ENCODE assay signal across 29 cellular contexts in genomic region chr18:28071199-28071598, GRCh38.
DNase-seq lines count a peak whose midpoint lies in the region; ATAC-seq and TF ChIP-seq lines count a peak whose summit lies in the region.
"Had no signal": no experiment of that assay in that cellular context is flagged by ENCODE, and none has a peak within 500 bp of the region (broad histone marks: within the 10 kb centered on the region; RNA-seq: fewer than 3 reads in every experiment).

No MANE protein-coding gene starts in this region.

- 0 out of 2 replicates have a peak overlapping the region, but pooled peaks have one; percentile 4 for H3K4me2 ChIP-seq in BLaER1

- H3K9ac ChIP-seq in BLaER1: no peak overlapping the region

- no peaks in the 10 kb centered on the region for H3K36me3 ChIP-seq in BLaER1
- no peaks in the 10 kb centered on the region for H3K36me3 ChIP-seq in right atrium auricular region
- H3K36me3 ChIP-seq: adrenal gland, spleen, tibial nerve had no signal

- peak overlapping the region in 4 of 5 experiments; percentile 5 to 60 (median 29) for H3K27ac Mint-ChIP-seq in brain
- peak overlapping the region; percentile 89 for H3K27ac Mint-ChIP-seq in nephron progenitor cell
- H3K27ac Mint-ChIP-seq: activated naive CD4-positive, alpha-beta T cell treated with anti-CD3 and anti-CD28 coated beads, Interleukin-2, amount 10 ng/mL, durations not matched to agents 7 days and 5 days; activated T-helper 17 cell treated with anti-CD3 and anti-CD28 coated beads, Interleukin-2, amount 50 U/mL, for 72 hours; immature natural killer cell; mesothelial cell of epicardium; naive B cell; T-cell had no signal

- H3K4me1 Mint-ChIP-seq in brain (peaks cover 80% of the 10 kb centered on the region), nephron progenitor cell (peaks cover 33% of the 10 kb centered on the region)
- H3K4me1 Mint-ChIP-seq: activated naive CD4-positive, alpha-beta T cell treated with anti-CD3 and anti-CD28 coated beads, Interleukin-2, amount 10 ng/mL, durations not matched to agents 7 days and 5 days; activated T-helper 17 cell treated with anti-CD3 and anti-CD28 coated beads, Interleukin-2, amount 50 U/mL, for 72 hours; immature natural killer cell; mesothelial cell of epicardium; naive B cell; T-cell had no signal

- no peaks in the 10 kb centered on the region for H4K20me1 ChIP-seq in BLaER1

- H3K4me1 ChIP-seq in BLaER1: peaks cover 6% of the 10 kb centered on the region
- H3K4me1 ChIP-seq in right atrium auricular region: peaks cover 0 to 18% of the 10 kb centered on the region in 2 donors
- H3K4me1 ChIP-seq: body of pancreas, spleen, tibial nerve had no signal

- H3K4me3 Mint-ChIP-seq in brain: no peak overlapping the region
- no peak overlapping the region for H3K4me3 Mint-ChIP-seq in nephron progenitor cell
- H3K4me3 Mint-ChIP-seq: activated naive CD4-positive, alpha-beta T cell treated with anti-CD3 and anti-CD28 coated beads, Interleukin-2, amount 10 ng/mL, durations not matched to agents 7 days and 5 days; activated T-helper 17 cell treated with anti-CD3 and anti-CD28 coated beads, Interleukin-2, amount 50 U/mL, for 72 hours; immature natural killer cell; mesothelial cell of epicardium; naive B cell; T-cell had no signal

- no peak overlapping the region for H3K4me3 ChIP-seq in BLaER1
- no peak overlapping the region for H3K4me3 ChIP-seq in right atrium auricular region
- H3K4me3 ChIP-seq: adrenal gland, body of pancreas, spleen, tibial nerve had no signal

- ATAC-seq in HG03521 (IDR thresholded peaks at IDR 0.05; ENCODE audit: unreplicated experiment): no peak
- no peak for ATAC-seq in GM19351 (IDR thresholded peaks at IDR 0.05; ENCODE audit: unreplicated experiment)
- ATAC-seq: activated T-helper 17 cell treated with anti-CD3 and anti-CD28 coated beads, Interleukin-2, amount 50 U/mL, for 72 hours; body of pancreas; left lobe of liver; T-cell had no signal

- H3K36me3 Mint-ChIP-seq in brain: peaks cover 15% of the 10 kb centered on the region
- H3K36me3 Mint-ChIP-seq in nephron progenitor cell (ENCODE audit: low read depth): peaks cover 29% of the 10 kb centered on the region
- H3K36me3 Mint-ChIP-seq: activated naive CD4-positive, alpha-beta T cell treated with anti-CD3 and anti-CD28 coated beads, Interleukin-2, amount 10 ng/mL, durations not matched to agents 7 days and 5 days; immature natural killer cell; naive B cell; T-cell had no signal

- no peak for DNase-seq in right atrium auricular region (ENCODE audit: low spot score)
- DNase-seq in nephron progenitor cell: no peak
- DNase-seq in islet precursor cell: no peak
- no peak for DNase-seq in NCI-H1694 (lab: John Stamatoyannopoulos, UW)
- DNase-seq: activated CD4-positive, alpha-beta T cell treated with anti-CD3 and anti-CD28 coated beads for 48 hours; activated naive CD4-positive, alpha-beta T cell treated with anti-CD3 and anti-CD28 coated beads, Interleukin-2, amount 10 ng/mL, durations not matched to agents 7 days and 5 days; adrenal gland; body of pancreas; DMS53; GDM1; immature natural killer cell; Karpas-422; naive B cell; NCI-H1436 treated with DMSO at 0.1 percent for 48 hours; NCI-H446; nucleus accumbens; spleen; stimulated activated CD4-positive, alpha-beta T cell treated with anti-CD3 and anti-CD28 coated beads, Interleukin-2, amount 100 ng/mL, for 48 hours; T-cell; WERI-Rb-1 had no signal

- TF ChIP-seq CTCF in brain (conservative IDR thresholded peaks at IDR 0.05) (no peak), right atrium auricular region (IDR thresholded peaks at IDR 0.05) (no peak), nephron progenitor cell (IDR thresholded peaks at IDR 0.05) (no peak)

- H3K27me3 Mint-ChIP-seq in brain (no peaks in the 10 kb centered on the region), nephron progenitor cell (ENCODE audit: low read depth, poor library complexity) (no peaks in the 10 kb centered on the region)
- H3K27me3 Mint-ChIP-seq: activated naive CD4-positive, alpha-beta T cell treated with anti-CD3 and anti-CD28 coated beads, Interleukin-2, amount 10 ng/mL, durations not matched to agents 7 days and 5 days; activated T-helper 17 cell treated with anti-CD3 and anti-CD28 coated beads, Interleukin-2, amount 50 U/mL, for 72 hours; naive B cell; T-cell had no signal

- H3K9me3 Mint-ChIP-seq in brain (peaks cover 0 to 7% (median 4%) of the 10 kb centered on the region in 5 experiments), nephron progenitor cell (peaks cover 18% of the 10 kb centered on the region)

- H3K9me3 ChIP-seq in BLaER1 (no peaks in the 10 kb centered on the region), right atrium auricular region (no peaks in the 10 kb centered on the region)
- H3K9me3 ChIP-seq: adrenal gland, body of pancreas, tibial nerve had no signal

- H3K27ac ChIP-seq in BLaER1 (no peak overlapping the region), right atrium auricular region (peak overlapping the region; percentile 15 to 84)
- H3K27ac ChIP-seq: body of pancreas, RWPE1, tibial nerve, WERI-Rb-1 had no signal

- no peaks in the 10 kb centered on the region for H3K27me3 ChIP-seq in BLaER1
- H3K27me3 ChIP-seq in right atrium auricular region: no peaks in the 10 kb centered on the region
- H3K27me3 ChIP-seq: adrenal gland, body of pancreas, spleen, tibial nerve had no signal
